ENCODE assay signal across 8 cellular contexts in genomic region chr7:139108256-139109187, GRCh38. TPM values are rescaled to one million over a fixed set of nuclear protein-coding genes. Genes with fewer than 3 reads are reported as not detected.
DNase-seq lines count a peak whose midpoint lies in the region; ATAC-seq and TF ChIP-seq lines count a peak whose summit lies in the region.

No MANE protein-coding gene starts in this region.

- peaks cover 49% of the 10 kb centered on the region for H3K36me3 Mint-ChIP-seq in activated naive CD4-positive, alpha-beta T cell treated with anti-CD3 and anti-CD28 coated beads, Interleukin-2, amount 10 ng/mL, durations not matched to agents 7 days and 5 days

- peak overlapping the region; percentile 91 for H3K4me3 Mint-ChIP-seq in activated naive CD4-positive, alpha-beta T cell treated with anti-CD3 and anti-CD28 coated beads, Interleukin-2, amount 10 ng/mL, durations not matched to agents 7 days and 5 days
- peak overlapping the region; percentile 87 to 99 for H3K4me3 Mint-ChIP-seq in stimulated activated naive CD8-positive, alpha-beta T cell treated with anti-CD3 and anti-CD28 coated beads, Interleukin-15, amount 100 ng/mL, for 72 hours

- H3K9me3 Mint-ChIP-seq in activated naive CD4-positive, alpha-beta T cell treated with anti-CD3 and anti-CD28 coated beads, Interleukin-2, amount 10 ng/mL, durations not matched to agents 7 days and 5 days, result peaks cover 3% of the 10 kb centered on the region
- H3K9me3 Mint-ChIP-seq in stimulated activated naive CD8-positive, alpha-beta T cell treated with anti-CD3 and anti-CD28 coated beads, Interleukin-15, amount 100 ng/mL, for 72 hours, result peaks cover 6 to 8% of the 10 kb centered on the region in 2 donors

- TF ChIP-seq CTCF in brain microvascular endothelial cell (IDR thresholded peaks at IDR 0.05; ENCODE audit: low read depth, low read length, missing control alignments), result no peak
- TF ChIP-seq CTCF in kidney epithelial cell (IDR thresholded peaks at IDR 0.05; ENCODE audit: insufficient read depth, low read length, poor library complexity, severe bottlenecking), result no peak

- peak; percentile 13 for ATAC-seq in HG02970 (IDR thresholded peaks at IDR 0.05; ENCODE audit: low FRiP score, unreplicated experiment)
- ATAC-seq in stimulated activated naive CD8-positive, alpha-beta T cell treated with anti-CD3 and anti-CD28 coated beads, Interleukin-15, amount 100 ng/mL, for 72 hours, result peak; percentile 22
- ATAC-seq in GM19328 (IDR thresholded peaks at IDR 0.05; ENCODE audit: unreplicated experiment), result no peak

- H3K4me1 Mint-ChIP-seq in activated naive CD4-positive, alpha-beta T cell treated with anti-CD3 and anti-CD28 coated beads, Interleukin-2, amount 10 ng/mL, durations not matched to agents 7 days and 5 days, result peaks cover 37% of the 10 kb centered on the region
- H3K4me1 Mint-ChIP-seq in stimulated activated naive CD8-positive, alpha-beta T cell treated with anti-CD3 and anti-CD28 coated beads, Interleukin-15, amount 100 ng/mL, for 72 hours, result peaks cover 33% of the 10 kb centered on the region

- CTCF ChIA-PET in activated naive CD4-positive, alpha-beta T cell treated with anti-CD3 and anti-CD28 coated beads, Interleukin-2, amount 10 ng/mL, durations not matched to agents 7 days and 5 days (lab: Charles Lee), result no interaction called here

- H3K36me3 ChIP-seq in brain microvascular endothelial cell (replicated peaks) (no peaks in the 10 kb centered on the region), kidney epithelial cell (ENCODE audit: control insufficient read depth, insufficient read depth, low read length) (no peaks in the 10 kb centered on the region)

- peak overlapping the region; percentile 28 for H3K27ac ChIP-seq in brain microvascular endothelial cell

- in situ Hi-C loops in brain microvascular endothelial cell (cut with HindIII; ENCODE audit: low pct_ligation_motif_present, low sequenced_read_pairs), result no loop called here

- H3K4me3 ChIP-seq in brain microvascular endothelial cell (ENCODE audit: low read depth, low read length) (peak overlapping the region; percentile 89), kidney epithelial cell (ENCODE audit: low read depth, low read length) (peak overlapping the region; percentile 80)

- peaks cover 5% of the 10 kb centered on the region for H3K27me3 Mint-ChIP-seq in activated naive CD4-positive, alpha-beta T cell treated with anti-CD3 and anti-CD28 coated beads, Interleukin-2, amount 10 ng/mL, durations not matched to agents 7 days and 5 days
- H3K27me3 Mint-ChIP-seq in stimulated activated naive CD8-positive, alpha-beta T cell treated with anti-CD3 and anti-CD28 coated beads, Interleukin-15, amount 100 ng/mL, for 72 hours, result no peaks in the 10 kb centered on the region

- peak overlapping the region; percentile 96 for H3K27ac Mint-ChIP-seq in activated naive CD4-positive, alpha-beta T cell treated with anti-CD3 and anti-CD28 coated beads, Interleukin-2, amount 10 ng/mL, durations not matched to agents 7 days and 5 days
- peak overlapping the region; percentile 88 to 90 for H3K27ac Mint-ChIP-seq in stimulated activated naive CD8-positive, alpha-beta T cell treated with anti-CD3 and anti-CD28 coated beads, Interleukin-15, amount 100 ng/mL, for 72 hours

- H3K27me3 ChIP-seq in brain microvascular endothelial cell (replicated peaks) (no peaks in the 10 kb centered on the region), kidney epithelial cell (ENCODE audit: control insufficient read depth, insufficient read depth, low read length) (no peaks in the 10 kb centered on the region)

- DNase-seq in activated naive CD4-positive, alpha-beta T cell treated with anti-CD3 and anti-CD28 coated beads, Interleukin-2, amount 10 ng/mL, durations not matched to agents 7 days and 5 days, result peak; percentile 48
- DNase-seq in activated naive CD4-positive, alpha-beta T cell treated with Interleukin-2 at 50 U/mL for 16 hours, result no peak
- DNase-seq in NCI-H748 (lab: John Stamatoyannopoulos, UW; ENCODE audit: unreplicated experiment) (peak; percentile 72), brain microvascular endothelial cell (peak; percentile 25), kidney epithelial cell (ENCODE audit: low read depth) (no peak)
- DNase-seq in stimulated activated naive CD8-positive, alpha-beta T cell treated with anti-CD3 and anti-CD28 coated beads, Interleukin-15, amount 100 ng/mL, for 72 hours, result no peak

RNA-seq across cellular contexts. Expression of gene ZC3HAV1, which starts 1.0 kb away (rescaled TPM):
- total RNA-seq in kidney epithelial cell, result 43.4 and 48.5 TPM in 2 replicates

Comparison
In these comparisons a context has a peak if more than half of its experiments do, and no peak if none do; other contexts are left out.
1. DNase-seq: peak in activated naive CD4-positive, alpha-beta T cell treated with anti-CD3 and anti-CD28 coated beads, Interleukin-2, amount 10 ng/mL, durations not matched to agents 7 days and 5 days (single experiment), NCI-H748 (single experiment) and brain microvascular endothelial cell (single experiment); none in activated naive CD4-positive, alpha-beta T cell treated with Interleukin-2 at 50 U/mL for 16 hours (single experiment), kidney epithelial cell (single experiment) and stimulated activated naive CD8-positive, alpha-beta T cell treated with anti-CD3 and anti-CD28 coated beads, Interleukin-15, amount 100 ng/mL, for 72 hours (0 of 2).